Comparison of ENCODE assay signal across 9 cellular contexts in genomic region chr20:58651548-58651822, GRCh38. TPM values are rescaled to one million over a fixed set of nuclear protein-coding genes. Genes with fewer than 3 reads are reported as not detected.
DNase-seq lines count a peak whose midpoint lies in the region; ATAC-seq, FAIRE-seq and TF ChIP-seq lines count a peak whose summit lies in the region.
"Had no signal": no experiment of that assay in that cellular context is flagged by ENCODE, and none has a peak within 500 bp of the region (broad histone marks: within the 10 kb centered on the region; RNA-seq: fewer than 3 reads in every experiment).

No MANE protein-coding gene starts in this region.

- H4K20me1 ChIP-seq in HepG2 (ENCODE audit: insufficient read depth, low read length) = peaks cover 21% of the 10 kb centered on the region

- no peak for TF ChIP-seq EP300 in HepG2 (IDR thresholded peaks at IDR 0.05; ENCODE audit: low read depth in 2 of 2, low read length in 2 of 2)
- no peak for TF ChIP-seq EP300 in HepG2 (CRISPR knock-in tag; IDR thresholded peaks at IDR 0.05; ENCODE audit: borderline replicate concordance)

- in situ Hi-C loops in HepG2 (cut with HindIII; ENCODE audit: extremely low pct_ligation_motif_present, low pct_unique_long_range_greater_than_20kb) = loop anchor here (10.0 kb wide), 1 partner anchor 407 kb away; no protein-coding TSS in a partner anchor

- POLR2A ChIA-PET in HepG2 (lab: Yijun Ruan, JAX) = interaction anchor here (1.0 to 1.9 kb wide), 17 partner anchors 8 to 400 kb away, joined by 3 to 15 read pairs (median 5); partner anchors contain the start of genes ATP5F1E, RAB22A and VAPB

- ATAC-seq in HepG2 (peak; percentile 17), thoracic aorta (ENCODE audit: insufficient number of reproducible peaks, low FRiP score, low read depth) (no peak), HG02678 (IDR thresholded peaks at IDR 0.05; ENCODE audit: unreplicated experiment) (no peak)

- WGBS in HepG2 (ENCODE audit: low lambda C conversion rate) = 2% methylated on average over 11 of the region's 11 CpGs

- intact Hi-C loops in ascending aorta (cut with DNase I) = loop anchor here (2.0 kb wide), 5 partner anchors 41 to 415 kb away; partner anchors contain the start of genes RAB22A and VAPB
- intact Hi-C loops in HepG2 (cut with micrococcal nuclease; ENCODE audit: unreplicated experiment) = loop anchor here (2.0 to 10.0 kb wide), 2 partner anchors 243 to 415 kb away; no protein-coding TSS in a partner anchor

- no peak overlapping the region for H2AFZ ChIP-seq in ACC112 (ENCODE audit: low read length, unreplicated experiment)
- H2AFZ ChIP-seq in HepG2 (ENCODE audit: low read length) = no peak overlapping the region

- H3K36me3 ChIP-seq in ACC112 (ENCODE audit: insufficient read depth, low read length) = no peaks in the 10 kb centered on the region
- no peaks in the 10 kb centered on the region for H3K36me3 ChIP-seq in ascending aorta
- H3K36me3 ChIP-seq in HepG2 (replicated peaks in 1 of 2; ENCODE audit: control insufficient read depth in 1 of 2, insufficient read depth in 2 of 2, low read length in 2 of 2) = peaks cover 1 to 5% of the 10 kb centered on the region in 2 experiments; a peak in 3 of 5 replicates
- H3K36me3 ChIP-seq in thoracic aorta = no peaks in the 10 kb centered on the region

- H3K79me2 ChIP-seq in ACC112 (ENCODE audit: control insufficient read depth, insufficient read depth, low read length, unreplicated experiment) (peaks cover 52% of the 10 kb centered on the region), HepG2 (ENCODE audit: insufficient read depth, low read length) (peaks cover 55% of the 10 kb centered on the region)

- no peaks in the 10 kb centered on the region for H3K36me3 Mint-ChIP-seq in IgD-negative memory B cell

- no peaks in the 10 kb centered on the region for H3K9me3 Mint-ChIP-seq in IgD-negative memory B cell

- TF ChIP-seq POLR2A in HepG2 (IDR thresholded peaks at IDR 0.05; ENCODE audit: insufficient read depth in 1 of 2, low read depth in 2 of 2, low read length in 2 of 2) = no peak

- peak overlapping the region; percentile 85 for H3K27ac ChIP-seq in ACC112 (ENCODE audit: low read depth, low read length)
- peak overlapping the region; percentile 85 to 93 for H3K27ac ChIP-seq in ascending aorta
- H3K27ac ChIP-seq in HepG2 (ENCODE audit: extremely low read length, insufficient read depth, low read length) = peak overlapping the region; percentile 79
- H3K27ac ChIP-seq in thoracic aorta = peak overlapping the region; percentile 93

- peaks cover 32% of the 10 kb centered on the region for H3K4me1 ChIP-seq in ACC112 (ENCODE audit: control insufficient read depth, insufficient read depth, low read length, unreplicated experiment)
- peaks cover 3 to 43% of the 10 kb centered on the region in 2 donors for H3K4me1 ChIP-seq in ascending aorta
- peaks cover 53% of the 10 kb centered on the region for H3K4me1 ChIP-seq in HepG2 (ENCODE audit: insufficient read depth, low read length)
- H3K4me1 ChIP-seq in thoracic aorta (ENCODE audit: control insufficient read depth in 1 of 2, low read depth in 2 of 2) = peaks cover 39 to 63% of the 10 kb centered on the region in 2 donors

- H3K4me2 ChIP-seq in HepG2 (ENCODE audit: low read depth, low read length) = peak overlapping the region; percentile 91

- no peak for TF ChIP-seq CTCF in ascending aorta (IDR thresholded peaks at IDR 0.05)
- no peak for TF ChIP-seq CTCF in HepG2 (CRISPR knock-in tag; IDR thresholded peaks at IDR 0.05)
- TF ChIP-seq CTCF in thoracic aorta (IDR thresholded peaks at IDR 0.05) = no peak

- peak overlapping the region; percentile 92 to 99 (median 96) for H3K27ac Mint-ChIP-seq in IgD-negative memory B cell

- no TSS peak for BruUV-seq in HepG2 (replicated peaks; lab: Mats Ljungman, UMichigan)

- H3K27me3 ChIP-seq in ACC112 (ENCODE audit: insufficient read depth, low read length) (no peaks in the 10 kb centered on the region), ascending aorta (no peaks in the 10 kb centered on the region), HepG2 (ENCODE audit: control insufficient read depth in 1 of 2, insufficient read depth in 2 of 2, low read length in 2 of 2) (peaks cover 0 to 6% of the 10 kb centered on the region in 2 experiments; a peak in 1 of 5 replicates), thoracic aorta (replicated peaks; ENCODE audit: insufficient read depth) (no peaks in the 10 kb centered on the region)

- H3K4me1 Mint-ChIP-seq in IgD-negative memory B cell = peaks cover 9 to 18% (median 18%) of the 10 kb centered on the region in 3 donors

- no peak for FAIRE-seq in HepG2 (lab: Jason Lieb, UNC)
- FAIRE-seq: islet of Langerhans had no signal

- H3K4me3 ChIP-seq in ACC112 (ENCODE audit: low read depth, low read length) = peak overlapping the region; percentile 99
- H3K4me3 ChIP-seq in ascending aorta = peak overlapping the region; percentile 85 to 98
- H3K4me3 ChIP-seq in HepG2 (replicated peaks in 1 of 3; ENCODE audit: insufficient read depth in 1 of 3, low read depth in 2 of 3, low read length in 3 of 3) = peak overlapping the region; percentile 87 to 98 (median 95)
- H3K4me3 ChIP-seq in thoracic aorta = peak overlapping the region; percentile 96

- no peak for TF ChIP-seq RAD21 in HepG2 (CRISPR knock-in tag; IDR thresholded peaks at IDR 0.05)

- no peaks in the 10 kb centered on the region for H3K27me3 Mint-ChIP-seq in IgD-negative memory B cell

- CTCF ChIA-PET in HepG2 (lab: Yijun Ruan, JAX; ENCODE audit: low intra/inter-chr PET ratio, low total read pairs) = interaction anchor here (1.0 kb wide), 1 partner anchor 16 kb away, joined by 3 read pairs; no protein-coding TSS in a partner anchor

- H3K4me3 Mint-ChIP-seq in IgD-negative memory B cell = peak overlapping the region; percentile 96 to 99 (median 98)

- H3K9ac ChIP-seq in HepG2 (ENCODE audit: insufficient read depth, low read depth, low read length) = peak overlapping the region; percentile 96

- H3K9me3 ChIP-seq in ascending aorta = no peaks in the 10 kb centered on the region
- no peaks in the 10 kb centered on the region for H3K9me3 ChIP-seq in HepG2 (ENCODE audit: low read length)
- no peaks in the 10 kb centered on the region for H3K9me3 ChIP-seq in thoracic aorta

- DNase-seq in ascending aorta (ENCODE audit: low spot score in 2 of 2) = no peak
- DNase-seq in HepG2 (ENCODE audit: low spot score) = peak; percentile 36
- DNase-seq in thoracic aorta (ENCODE audit: low spot score) = no peak
- DNase-seq in SW 1271 (lab: John Stamatoyannopoulos, UW) = no peak
- DNase-seq in NCI-H2107 treated with DMSO at 0.1 percent for 48 hours (lab: John Stamatoyannopoulos, UW; ENCODE audit: unreplicated experiment) = no peak

RNA-seq across cellular contexts. Expression of gene STX16, which starts 0.4 kb away (rescaled TPM):
- polyA plus RNA-seq in IgD-negative memory B cell (18.7 TPM), HepG2 (2011; rRNA removed) (72.7 and 79.2 TPM in 2 replicates)
- total RNA-seq in ascending aorta (24.7 TPM), HepG2 (2016; rRNA removed; fragmentation: Illumina TruSeq; extraction: Trizol) (28.0 and 40.5 TPM in 2 replicates), thoracic aorta (100 to 1,000 TPM in 1 of 2 donors, 10 to 100 TPM in 1; 66.3 to 109 TPM)
- total RNA-seq in HepG2 (2016; cell fraction: cytosol; rRNA removed; fragmentation: Illumina TruSeq; extraction: Trizol; ENCODE audit: low read depth) = 42.2 and 47.4 TPM in 2 replicates
- total RNA-seq in HepG2 (2016; cell fraction: insoluble cytoplasmic fraction; rRNA removed; fragmentation: Illumina TruSeq; extraction: Trizol) = 26.0 and 32.7 TPM in 2 replicates
- total RNA-seq in HepG2 (2016; cell fraction: membrane; rRNA removed; fragmentation: Illumina TruSeq; extraction: Trizol) = 41.8 and 44.6 TPM in 2 replicates
- 52.2 and 59.0 TPM in 2 replicates for total RNA-seq in HepG2 (2016; cell fraction: nucleus; rRNA removed; fragmentation: Illumina TruSeq; extraction: Trizol)
- 37.3 and 55.0 TPM in 2 replicates for polyA plus RNA-seq in HepG2 (2011; cell fraction: cytosol; rRNA removed)
- 168 and 204 TPM in 2 replicates for polyA plus RNA-seq in HepG2 (2011; cell fraction: nucleus; rRNA removed)
- 88.7 and 102 TPM in 2 replicates for polyA plus RNA-seq in HepG2 (2012)
- 6.6 and 6.7 TPM in 2 replicates for polyA plus RNA-seq in HepG2 (2016; cell fraction: cytosol; fragmentation: Illumina TruSeq; extraction: Trizol; ENCODE audit: low read depth)
- 48.8 and 56.0 TPM in 2 replicates for polyA plus RNA-seq in HepG2 (2016; cell fraction: insoluble cytoplasmic fraction; fragmentation: Illumina TruSeq; extraction: Trizol; ENCODE audit: low read depth)
- 27.8 and 29.3 TPM in 2 replicates for polyA plus RNA-seq in HepG2 (2016; cell fraction: membrane; fragmentation: Illumina TruSeq; extraction: Trizol; ENCODE audit: low read depth)
- 245 and 266 TPM in 2 replicates for polyA plus RNA-seq in HepG2 (2016; cell fraction: nucleus; fragmentation: Illumina TruSeq; extraction: Trizol; ENCODE audit: insufficient read depth, low read depth)
- polyA minus RNA-seq in HepG2 (2011; rRNA and poly(A)+ RNA removed; ENCODE audit: low replicate concordance) = 15.4 and 22.9 TPM in 2 replicates
- polyA minus RNA-seq in HepG2 (2011; cell fraction: cytosol; rRNA and poly(A)+ RNA removed) = 18.4 and 26.0 TPM in 2 replicates
- 99.9 and 121 TPM in 2 replicates for polyA minus RNA-seq in HepG2 (2011; cell fraction: nucleus; rRNA and poly(A)+ RNA removed)

RNA-seq across cellular contexts. Expression of gene NPEPL1, which starts 41.1 kb away (rescaled TPM):
- 6.9 TPM for polyA plus RNA-seq in IgD-negative memory B cell
- 68.3 TPM for total RNA-seq in ascending aorta
- total RNA-seq in HepG2 (2016; rRNA removed; fragmentation: Illumina TruSeq; extraction: Trizol) = 0.60 and 4.1 TPM in 2 replicates
- total RNA-seq in HepG2 (2016; cell fraction: cytosol; rRNA removed; fragmentation: Illumina TruSeq; extraction: Trizol; ENCODE audit: low read depth) = 3.0 and 3.1 TPM in 2 replicates
- 0.30 and 4.3 TPM in 2 replicates for total RNA-seq in HepG2 (2016; cell fraction: insoluble cytoplasmic fraction; rRNA removed; fragmentation: Illumina TruSeq; extraction: Trizol)
- total RNA-seq in HepG2 (2016; cell fraction: membrane; rRNA removed; fragmentation: Illumina TruSeq; extraction: Trizol) = 0.96 and 1.0 TPM in 2 replicates
- total RNA-seq in HepG2 (2016; cell fraction: nucleus; rRNA removed; fragmentation: Illumina TruSeq; extraction: Trizol) = 8.0 and 8.6 TPM in 2 replicates
- 7.5 and 9.9 TPM in 2 replicates for polyA plus RNA-seq in HepG2 (2011; rRNA removed)
- 1.3 and 1.9 TPM in 2 replicates for polyA plus RNA-seq in HepG2 (2011; cell fraction: cytosol; rRNA removed)
- polyA plus RNA-seq in HepG2 (2011; cell fraction: nucleus; rRNA removed) = 184 and 219 TPM in 2 replicates
- 16.9 and 23.0 TPM in 2 replicates for polyA plus RNA-seq in HepG2 (2012)
- 0.41 and 0.51 TPM in 2 replicates for polyA plus RNA-seq in HepG2 (2016; cell fraction: cytosol; fragmentation: Illumina TruSeq; extraction: Trizol; ENCODE audit: low read depth)
- polyA plus RNA-seq in HepG2 (2016; cell fraction: insoluble cytoplasmic fraction; fragmentation: Illumina TruSeq; extraction: Trizol; ENCODE audit: low read depth) = 0.69 and 1.4 TPM in 2 replicates
- polyA plus RNA-seq in HepG2 (2016; cell fraction: membrane; fragmentation: Illumina TruSeq; extraction: Trizol; ENCODE audit: low read depth) = 0.55 and 0.71 TPM in 2 replicates
- 49.5 and 52.8 TPM in 2 replicates for polyA plus RNA-seq in HepG2 (2016; cell fraction: nucleus; fragmentation: Illumina TruSeq; extraction: Trizol; ENCODE audit: insufficient read depth, low read depth)
- 8.5 and 18.0 TPM in 2 replicates for polyA minus RNA-seq in HepG2 (2011; rRNA and poly(A)+ RNA removed; ENCODE audit: low replicate concordance)
- 0.49 and 0.88 TPM in 2 replicates for polyA minus RNA-seq in HepG2 (2011; cell fraction: cytosol; rRNA and poly(A)+ RNA removed)
- polyA minus RNA-seq in HepG2 (2011; cell fraction: nucleus; rRNA and poly(A)+ RNA removed) = 24.2 and 30.1 TPM in 2 replicates
- total RNA-seq in thoracic aorta = 10 to 100 TPM; 47.1 to 59.4 TPM
